ENCODE assay signal across 8 cellular contexts in the genomic region with DNA sequence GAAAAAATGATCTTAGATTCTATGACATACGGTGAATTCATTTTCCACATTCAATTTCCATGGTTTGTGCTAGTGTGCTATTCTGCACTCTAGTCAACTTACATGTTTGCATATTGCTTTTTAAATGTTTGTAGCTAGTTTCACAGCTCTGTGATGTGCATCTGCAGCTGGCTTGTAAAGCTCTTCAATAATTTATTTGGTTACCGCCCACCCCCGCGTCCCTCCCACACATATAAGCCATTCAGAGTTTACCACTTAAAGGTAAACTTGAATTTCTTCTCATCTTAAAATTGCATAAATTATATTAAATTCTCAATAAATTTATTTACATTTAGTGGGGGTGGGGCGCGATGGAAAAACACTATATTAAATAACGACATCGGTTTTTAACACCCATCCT. TPM values are rescaled to one million over a fixed set of nuclear protein-coding genes. Genes with fewer than 3 reads are reported as not detected.
A peak's percentile ranks its signal among the peaks of the same experiment; 100 is the strongest.
DNase-seq lines count a peak whose midpoint lies in the region; ATAC-seq and TF ChIP-seq lines count a peak whose summit lies in the region.

No MANE protein-coding gene starts in this region.

- TF ChIP-seq POLR2A in body of pancreas (IDR thresholded peaks at IDR 0.05) (no peak), right lobe of liver (IDR thresholded peaks at IDR 0.05) (no peak)

- DNase-seq in NCI-H524 (lab: John Stamatoyannopoulos, UW) (peak; percentile 51 to 55), NCI-H524 treated with DMSO at 0.1 percent for 48 hours (lab: John Stamatoyannopoulos, UW) (no peak), PC-9 (peak in 1 of 2 experiments; percentile 29), body of pancreas (peak in 3 of 4 donors; percentile 5 to 39 (median 11)), right lobe of liver (no peak), substantia nigra (lab: John Stamatoyannopoulos, UW) (peak in 1 of 49 donors; percentile 14)

- H3K4me1 ChIP-seq in PC-9 (replicated peaks; ENCODE audit: insufficient read depth) (no peaks in the 10 kb centered on the region), body of pancreas (no peaks in the 10 kb centered on the region), right lobe of liver (peaks cover 0 to 15% (median 2%) of the 10 kb centered on the region in 4 donors)

- no peak for TF ChIP-seq CTCF in PC-9 (conservative IDR thresholded peaks at IDR 0.05)
- TF ChIP-seq CTCF in body of pancreas (IDR thresholded peaks at IDR 0.05) = no peak
- no peak for TF ChIP-seq CTCF in right lobe of liver (IDR thresholded peaks at IDR 0.05)

- CTCF ChIA-PET in PC-9 (lab: Charles Lee) = interaction anchor here (0.5 to 3.7 kb wide), 9 partner anchors 10 to 1010 kb away, joined by 3 to 22 read pairs (median 4); no protein-coding TSS in a partner anchor

- WGBS in body of pancreas, 2 donors = 3 to 4% methylated on average over 8 of the region's 8 CpGs
- WGBS in right lobe of liver (ENCODE audit: insufficient coverage, low coverage, low lambda C conversion rate, missing lambda C conversion rate) = 15% methylated on average over 8 of the region's 8 CpGs

- H3K9me3 ChIP-seq in PC-9 (ENCODE audit: insufficient read depth, low read depth) = no peaks in the 10 kb centered on the region
- H3K9me3 ChIP-seq in body of pancreas = no peaks in the 10 kb centered on the region
- no peaks in the 10 kb centered on the region for H3K9me3 ChIP-seq in right lobe of liver

- H3K4me2 ChIP-seq in PC-9 = peak overlapping the region; percentile 77

- intact Hi-C loops in PC-9 (cut with micrococcal nuclease; ENCODE audit: unreplicated experiment) = loop anchor here (1.0 to 10.0 kb wide), 6 partner anchors 166 to 1014 kb away; partner anchors contain the start of genes RRAGB and UBQLN2
- intact Hi-C loops in body of pancreas (cut with DNase I) = no loop called here
- intact Hi-C loops in right lobe of liver (cut with DNase I) = no loop called here

- H3K4me3 ChIP-seq in PC-9 (peak overlapping the region; percentile 66), body of pancreas (peak overlapping the region in 1 of 2 donors; percentile 54), right lobe of liver (peak overlapping the region in 2 of 3 donors; percentile 52 to 58)

- H3K27me3 ChIP-seq in PC-9 (ENCODE audit: insufficient read depth, low read depth) (no peaks in the 10 kb centered on the region), body of pancreas (no peaks in the 10 kb centered on the region), right lobe of liver (peaks cover 0 to 4% of the 10 kb centered on the region in 2 donors)

- 0 out of 2 replicates have a peak, but pooled peaks cover 2% of the 10 kb centered on the region for H4K20me1 ChIP-seq in PC-9 (ENCODE audit: insufficient read depth)

- no TSS peak for BruUV-seq in PC-9 (replicated peaks; lab: Mats Ljungman, UMichigan)

- peaks cover 23% of the 10 kb centered on the region for H3K79me2 ChIP-seq in PC-9 (ENCODE audit: low read depth)

- H3K27ac ChIP-seq in PC-9 (no peak overlapping the region), body of pancreas (peak overlapping the region in 2 of 4 donors; percentile 62 to 80), right lobe of liver (no peak overlapping the region), substantia nigra (ENCODE audit: low read depth, low read length, poor library complexity, severe bottlenecking) (peak overlapping the region; percentile 70)

- H3K9me2 ChIP-seq in PC-9 (ENCODE audit: insufficient read depth) = no peaks in the 10 kb centered on the region

- H2AFZ ChIP-seq in PC-9 = no peak overlapping the region; the same call in 1 of the 2 replicates

- H3K36me3 ChIP-seq in PC-9 (ENCODE audit: low read depth) (no peaks in the 10 kb centered on the region), body of pancreas (replicated peaks in 1 of 2; ENCODE audit: insufficient read depth in 1 of 2, low read depth in 2 of 2) (no peaks in the 10 kb centered on the region), right lobe of liver (no peaks in the 10 kb centered on the region)

- peak; percentile 32 for ATAC-seq in HG02852 (IDR thresholded peaks at IDR 0.05; ENCODE audit: unreplicated experiment)
- ATAC-seq in body of pancreas = no peak
- no peak for ATAC-seq in right lobe of liver
- ATAC-seq in GM21526 (IDR thresholded peaks at IDR 0.05; ENCODE audit: low FRiP score, unreplicated experiment) = no peak

- POLR2A ChIA-PET in PC-9 (lab: Charles Lee; ENCODE audit: unreplicated experiment) = interaction anchor here (0.5 to 0.7 kb wide), 6 partner anchors 10 to 1729 kb away, joined by 4 to 9 read pairs (median 6); no protein-coding TSS in a partner anchor

- no peaks in the 10 kb centered on the region for H3F3A ChIP-seq in PC-9 (ENCODE audit: insufficient read depth, low read depth)

RNA-seq across cellular contexts. Expression of gene NBDY, which starts 0.3 kb away (rescaled TPM):
- 76.6 and 99.3 TPM in 2 replicates for total RNA-seq in PC-9 (2021)
- 10 to 100 TPM in 1 of 2 donors, 1 to 10 TPM in 1; 3.6 to 12.2 TPM for total RNA-seq in body of pancreas
- 1 to 10 TPM; 2.8 to 10.0 (median 5.4) TPM for total RNA-seq in right lobe of liver

Comparison
In these comparisons a context has a peak if more than half of its experiments do, and no peak if none do; other contexts are left out.
1. DNase-seq: peak in NCI-H524 (2 of 2) and body of pancreas (3 of 4); none in NCI-H524 treated with DMSO at 0.1 percent for 48 hours (single experiment) and right lobe of liver (0 of 3).